ENCODE assay signal across 8 cellular contexts in the genomic region with DNA sequence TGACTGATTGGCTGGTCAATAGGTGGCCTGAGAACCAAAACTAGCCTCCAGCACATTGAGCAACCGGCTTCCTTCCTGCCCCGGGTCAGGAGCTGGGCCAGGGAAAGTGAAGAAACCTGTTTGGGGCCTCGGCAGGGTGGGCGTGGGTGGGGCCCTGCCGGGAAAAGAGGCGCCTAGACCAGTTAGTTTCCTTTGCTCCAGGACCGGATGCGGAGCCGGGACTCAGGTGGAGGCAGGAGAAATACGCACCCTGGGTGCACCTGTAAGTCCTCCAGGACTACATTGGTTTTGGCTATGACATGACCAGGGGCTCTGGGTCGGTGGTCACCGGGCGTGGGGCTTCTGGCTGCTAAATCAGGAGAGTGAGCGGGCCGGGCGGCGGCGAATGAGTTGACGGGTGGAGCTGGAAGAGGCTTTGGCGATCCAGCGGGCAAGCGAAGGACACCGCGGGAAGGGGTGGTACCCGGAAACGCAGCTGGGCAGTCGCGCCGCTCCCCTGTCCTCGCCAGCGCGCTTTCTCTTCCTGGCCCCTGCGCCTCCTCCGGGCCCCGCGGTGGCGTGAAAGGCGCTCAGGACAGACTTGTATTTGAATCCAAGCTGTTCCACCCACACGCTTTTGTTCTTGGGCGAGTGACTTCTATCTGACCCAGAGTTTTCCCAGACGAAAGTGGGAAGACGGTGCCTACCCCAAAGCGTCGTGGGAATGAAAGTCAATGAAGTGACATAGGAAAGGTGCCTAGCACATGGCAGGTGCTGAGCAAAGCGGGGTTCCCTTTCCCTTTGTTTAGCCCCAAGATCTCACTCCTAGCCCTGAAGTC. TPM values are rescaled to one million over a fixed set of nuclear protein-coding genes. Genes with fewer than 3 reads are reported as not detected.
DNase-seq lines count a peak whose midpoint lies in the region; ATAC-seq and TF ChIP-seq lines count a peak whose summit lies in the region.

No MANE protein-coding gene starts in this region.

- H3K4me3 ChIP-seq in GM08714 (ENCODE audit: low read length), result peak overlapping the region; percentile 2; the same call in 1 of the 2 replicates
- H3K4me3 ChIP-seq in heart right ventricle, result peak overlapping the region in 9 of 10 donors; percentile 39 to 67 (median 62)

- no peak overlapping the region for H3K27ac Mint-ChIP-seq in activated CD8-positive, alpha-beta T cell treated with anti-CD3 and anti-CD28 coated beads for 36 hours

- no peaks in the 10 kb centered on the region for H3K36me3 Mint-ChIP-seq in activated CD8-positive, alpha-beta T cell treated with anti-CD3 and anti-CD28 coated beads for 36 hours (ENCODE audit: low read depth)

- H3K9me3 Mint-ChIP-seq in activated CD8-positive, alpha-beta T cell treated with anti-CD3 and anti-CD28 coated beads for 36 hours, result no peaks in the 10 kb centered on the region

- POLR2A ChIA-PET in activated CD8-positive, alpha-beta T cell treated with anti-CD3 and anti-CD28 coated beads for 36 hours (lab: Charles Lee), result interaction anchor here (1.0 to 2.0 kb wide), 4 partner anchors 12 to 70 kb away, joined by 3 to 9 read pairs (median 3); no protein-coding TSS in a partner anchor

- no peak for DNase-seq in activated CD8-positive, alpha-beta T cell treated with anti-CD3 and anti-CD28 coated beads for 36 hours
- DNase-seq in heart right ventricle (peak; percentile 56 to 65), posterior vena cava (ENCODE audit: low spot score) (peak; percentile 83), NCI-H510A treated with DMSO at 0.1 percent for 48 hours (lab: John Stamatoyannopoulos, UW) (no peak), germinal center (ENCODE audit: low spot score) (no peak)

- no peaks in the 10 kb centered on the region for H3K9me3 ChIP-seq in heart right ventricle

- peaks cover 0 to 71% (median 32%) of the 10 kb centered on the region in 9 donors for H3K4me1 ChIP-seq in heart right ventricle

- no peaks in the 10 kb centered on the region for H3K36me3 ChIP-seq in heart right ventricle

- intact Hi-C loops in activated CD8-positive, alpha-beta T cell treated with anti-CD3 and anti-CD28 coated beads for 36 hours (cut with micrococcal nuclease), result no loop called here
- intact Hi-C loops in heart right ventricle (cut with DNase I) (loop anchor here in 9 of 10 donors (1.0 to 10.0 kb wide), 11 partner anchors 29 to 480 kb away; a partner anchor contains a TSS), posterior vena cava (cut with DNase I) (no loop called here)

- peak overlapping the region; percentile 75 for H3K4me3 Mint-ChIP-seq in activated CD8-positive, alpha-beta T cell treated with anti-CD3 and anti-CD28 coated beads for 36 hours

- peaks cover 39% of the 10 kb centered on the region for H3K4me1 Mint-ChIP-seq in activated CD8-positive, alpha-beta T cell treated with anti-CD3 and anti-CD28 coated beads for 36 hours (ENCODE audit: low read depth)

- H3K27me3 Mint-ChIP-seq in activated CD8-positive, alpha-beta T cell treated with anti-CD3 and anti-CD28 coated beads for 36 hours, result no peaks in the 10 kb centered on the region

- H3K27me3 ChIP-seq in heart right ventricle, result no peaks in the 10 kb centered on the region

- CTCF ChIA-PET in activated CD8-positive, alpha-beta T cell treated with anti-CD3 and anti-CD28 coated beads for 36 hours (lab: Charles Lee), result no interaction called here

- TF ChIP-seq CTCF in activated CD8-positive, alpha-beta T cell treated with anti-CD3 and anti-CD28 coated beads for 36 hours (IDR thresholded peaks at IDR 0.05), result no peak
- no peak for TF ChIP-seq CTCF in heart right ventricle (IDR thresholded peaks at IDR 0.05)

- WGBS in heart right ventricle, 2 donors, result 57 to 62% methylated on average over 45 of the region's 45 CpGs

- ATAC-seq in activated CD8-positive, alpha-beta T cell treated with anti-CD3 and anti-CD28 coated beads for 36 hours, result no peak
- ATAC-seq in heart right ventricle (peak in 7 of 8 donors; percentile 35 to 72 (median 48)), HG03520 (IDR thresholded peaks at IDR 0.05; ENCODE audit: unreplicated experiment) (no peak), HG02870 (IDR thresholded peaks at IDR 0.05; ENCODE audit: unreplicated experiment) (no peak)

- H3K27ac ChIP-seq in heart right ventricle, result peak overlapping the region; percentile 80 to 97 (median 90)

RNA-seq across cellular contexts. Expression of a gene that starts 30.6 kb away (rescaled TPM):
- total RNA-seq in activated CD8-positive, alpha-beta T cell treated with anti-CD3 and anti-CD28 coated beads for 36 hours, result 10 to 100 TPM; 51.4 to 53.2 TPM
- 100 to 1,000 TPM in 3 of 10 donors, 10 to 100 TPM in 7; 47.0 to 209 (median 78.8) TPM for total RNA-seq in heart right ventricle
- 10 to 100 TPM; 48.8 to 78.3 TPM for polyA plus RNA-seq in heart right ventricle
- 100 to 1,000 TPM; 120 to 219 TPM for total RNA-seq in posterior vena cava

Comparison
In these comparisons a context has a peak if more than half of its experiments do, and no peak if none do; other contexts are left out.
1. ATAC-seq: peak in heart right ventricle (7 of 8); none in activated CD8-positive, alpha-beta T cell treated with anti-CD3 and anti-CD28 coated beads for 36 hours (single experiment), HG03520 (single experiment) and HG02870 (single experiment).
2. DNase-seq: peak in heart right ventricle (2 of 2) and posterior vena cava (single experiment); none in activated CD8-positive, alpha-beta T cell treated with anti-CD3 and anti-CD28 coated beads for 36 hours (single experiment), NCI-H510A treated with DMSO at 0.1 percent for 48 hours (single experiment) and germinal center (single experiment).
3. intact Hi-C loops: an anchor here in heart right ventricle (1.0 to 10.0 kb wide); none called in activated CD8-positive, alpha-beta T cell treated with anti-CD3 and anti-CD28 coated beads for 36 hours and posterior vena cava.